1 cellular context compared by ENCODE assay signal in the genomic region with DNA sequence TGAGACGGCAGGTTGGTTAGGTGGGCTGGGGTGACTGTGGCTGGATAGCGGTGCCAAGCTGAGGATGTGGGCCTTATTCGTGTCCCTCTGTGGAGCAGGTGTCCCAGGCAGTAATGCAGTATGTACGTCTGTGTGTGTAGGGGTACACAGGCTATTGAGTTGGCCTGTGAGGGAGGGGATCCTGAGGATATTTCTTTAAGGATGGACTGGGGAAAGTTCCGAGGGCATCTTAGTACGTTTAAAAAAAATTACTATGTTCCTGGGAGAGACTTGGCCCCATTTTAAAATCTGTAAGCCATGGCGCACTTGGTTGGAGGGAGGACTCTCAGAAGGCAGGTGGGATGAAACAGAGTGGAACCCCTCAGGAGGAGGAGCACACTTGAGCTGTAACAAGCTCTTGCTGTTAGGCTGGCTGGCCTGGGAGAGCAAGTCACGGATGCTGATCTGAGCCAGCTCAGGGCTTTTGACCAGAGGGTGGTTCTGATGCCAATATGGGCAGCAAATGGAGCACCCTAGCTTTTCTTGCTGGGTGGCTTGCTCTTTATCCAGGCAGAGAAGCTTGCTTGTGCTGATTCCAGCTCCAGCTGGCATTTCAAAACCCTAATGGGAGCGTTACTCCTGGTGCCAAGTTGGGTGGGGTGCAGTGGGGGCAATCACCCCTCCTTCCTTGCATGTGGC.
TF ChIP-seq lines count a peak whose summit lies in the region.

No MANE protein-coding gene starts in this region.

TF ChIP-seq in HepG2, 621 proteins besides CTCF, POLR2A, EP300 and RAD21:
- no peak for TF ChIP-seq MED8 (CRISPR knock-in tag; IDR thresholded peaks at IDR 0.05; ENCODE audit: insufficient replicate concordance)
- TF ChIP-seq KLF9 (CRISPR knock-in tag; IDR thresholded peaks at IDR 0.05; ENCODE audit: low read depth) = no peak
- 0 out of 2 replicates have a peak, but pooled peaks have one; percentile 17 for TF ChIP-seq PITX1 (CRISPR knock-in tag; IDR thresholded peaks at IDR 0.05)
- TF ChIP-seq, protein P1, sequence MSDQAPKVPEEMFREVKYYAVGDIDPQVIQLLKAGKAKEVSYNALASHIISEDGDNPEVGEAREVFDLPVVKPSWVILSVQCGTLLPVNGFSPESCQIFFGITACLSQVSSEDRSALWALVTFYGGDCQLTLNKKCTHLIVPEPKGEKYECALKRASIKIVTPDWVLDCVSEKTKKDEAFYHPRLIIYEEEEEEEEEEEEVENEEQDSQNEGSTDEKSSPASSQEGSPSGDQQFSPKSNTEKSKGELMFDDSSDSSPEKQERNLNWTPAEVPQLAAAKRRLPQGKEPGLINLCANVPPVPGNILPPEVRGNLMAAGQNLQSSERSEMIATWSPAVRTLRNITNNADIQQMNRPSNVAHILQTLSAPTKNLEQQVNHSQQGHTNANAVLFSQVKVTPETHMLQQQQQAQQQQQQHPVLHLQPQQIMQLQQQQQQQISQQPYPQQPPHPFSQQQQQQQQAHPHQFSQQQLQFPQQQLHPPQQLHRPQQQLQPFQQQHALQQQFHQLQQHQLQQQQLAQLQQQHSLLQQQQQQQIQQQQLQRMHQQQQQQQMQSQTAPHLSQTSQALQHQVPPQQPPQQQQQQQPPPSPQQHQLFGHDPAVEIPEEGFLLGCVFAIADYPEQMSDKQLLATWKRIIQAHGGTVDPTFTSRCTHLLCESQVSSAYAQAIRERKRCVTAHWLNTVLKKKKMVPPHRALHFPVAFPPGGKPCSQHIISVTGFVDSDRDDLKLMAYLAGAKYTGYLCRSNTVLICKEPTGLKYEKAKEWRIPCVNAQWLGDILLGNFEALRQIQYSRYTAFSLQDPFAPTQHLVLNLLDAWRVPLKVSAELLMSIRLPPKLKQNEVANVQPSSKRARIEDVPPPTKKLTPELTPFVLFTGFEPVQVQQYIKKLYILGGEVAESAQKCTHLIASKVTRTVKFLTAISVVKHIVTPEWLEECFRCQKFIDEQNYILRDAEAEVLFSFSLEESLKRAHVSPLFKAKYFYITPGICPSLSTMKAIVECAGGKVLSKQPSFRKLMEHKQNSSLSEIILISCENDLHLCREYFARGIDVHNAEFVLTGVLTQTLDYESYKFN (CRISPR knock-in tag; conservative IDR thresholded peaks at IDR 0.05) = no peak
- peak; percentile 98 for TF ChIP-seq ZNF263 (CRISPR knock-in tag; IDR thresholded peaks at IDR 0.05)
- TF ChIP-seq, protein P2, sequence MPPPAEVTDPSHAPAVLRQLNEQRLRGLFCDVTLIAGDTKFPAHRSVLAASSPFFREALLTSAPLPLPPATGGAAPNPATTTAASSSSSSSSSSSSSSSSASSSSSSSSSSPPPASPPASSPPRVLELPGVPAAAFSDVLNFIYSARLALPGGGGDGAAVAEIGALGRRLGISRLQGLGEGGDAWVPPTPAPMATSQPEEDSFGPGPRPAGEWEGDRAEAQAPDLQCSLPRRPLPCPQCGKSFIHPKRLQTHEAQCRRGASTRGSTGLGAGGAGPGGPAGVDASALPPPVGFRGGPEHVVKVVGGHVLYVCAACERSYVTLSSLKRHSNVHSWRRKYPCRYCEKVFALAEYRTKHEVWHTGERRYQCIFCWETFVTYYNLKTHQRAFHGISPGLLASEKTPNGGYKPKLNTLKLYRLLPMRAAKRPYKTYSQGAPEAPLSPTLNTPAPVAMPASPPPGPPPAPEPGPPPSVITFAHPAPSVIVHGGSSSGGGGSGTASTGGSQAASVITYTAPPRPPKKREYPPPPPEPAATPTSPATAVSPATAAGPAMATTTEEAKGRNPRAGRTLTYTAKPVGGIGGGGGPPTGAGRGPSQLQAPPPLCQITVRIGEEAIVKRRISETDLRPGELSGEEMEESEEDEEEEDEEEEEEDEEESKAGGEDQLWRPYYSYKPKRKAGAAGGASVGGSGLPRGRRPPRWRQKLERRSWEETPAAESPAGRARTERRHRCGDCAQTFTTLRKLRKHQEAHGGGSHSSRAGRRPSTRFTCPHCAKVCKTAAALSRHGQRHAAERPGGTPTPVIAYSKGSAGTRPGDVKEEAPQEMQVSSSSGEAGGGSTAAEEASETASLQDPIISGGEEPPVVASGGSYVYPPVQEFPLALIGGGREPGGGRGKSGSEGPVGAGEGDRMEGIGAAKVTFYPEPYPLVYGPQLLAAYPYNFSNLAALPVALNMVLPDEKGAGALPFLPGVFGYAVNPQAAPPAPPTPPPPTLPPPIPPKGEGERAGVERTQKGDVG (CRISPR knock-in tag; IDR thresholded peaks at IDR 0.05; ENCODE audit: borderline replicate concordance) = 0 out of 2 replicates have a peak, but pooled peaks have one; percentile 12
- no peak for TF ChIP-seq ZFP41 (CRISPR knock-in tag; IDR thresholded peaks at IDR 0.05; ENCODE audit: borderline replicate concordance)
- TF ChIP-seq FOXA1 (IDR thresholded peaks at IDR 0.05) = no peak
- TF ChIP-seq FOXA1 (CRISPR knock-in tag; IDR thresholded peaks at IDR 0.05) = 0 out of 2 replicates have a peak, but pooled peaks have one; percentile 5
- no peak for TF ChIP-seq ZNF563 (CRISPR knock-in tag; IDR thresholded peaks at IDR 0.05)
- TF ChIP-seq ZBTB38 (CRISPR knock-in tag; IDR thresholded peaks at IDR 0.05) = 0 out of 2 replicates have a peak, but pooled peaks have one; percentile 44
- TF ChIP-seq SPEN (CRISPR knock-in tag; IDR thresholded peaks at IDR 0.05; ENCODE audit: low read depth) = peak; percentile 54; the same call in 1 of the 2 replicates
- TF ChIP-seq, protein P3, sequence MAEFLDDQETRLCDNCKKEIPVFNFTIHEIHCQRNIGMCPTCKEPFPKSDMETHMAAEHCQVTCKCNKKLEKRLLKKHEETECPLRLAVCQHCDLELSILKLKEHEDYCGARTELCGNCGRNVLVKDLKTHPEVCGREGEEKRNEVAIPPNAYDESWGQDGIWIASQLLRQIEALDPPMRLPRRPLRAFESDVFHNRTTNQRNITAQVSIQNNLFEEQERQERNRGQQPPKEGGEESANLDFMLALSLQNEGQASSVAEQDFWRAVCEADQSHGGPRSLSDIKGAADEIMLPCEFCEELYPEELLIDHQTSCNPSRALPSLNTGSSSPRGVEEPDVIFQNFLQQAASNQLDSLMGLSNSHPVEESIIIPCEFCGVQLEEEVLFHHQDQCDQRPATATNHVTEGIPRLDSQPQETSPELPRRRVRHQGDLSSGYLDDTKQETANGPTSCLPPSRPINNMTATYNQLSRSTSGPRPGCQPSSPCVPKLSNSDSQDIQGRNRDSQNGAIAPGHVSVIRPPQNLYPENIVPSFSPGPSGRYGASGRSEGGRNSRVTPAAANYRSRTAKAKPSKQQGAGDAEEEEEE (CRISPR knock-in tag; IDR thresholded peaks at IDR 0.05; ENCODE audit: borderline replicate concordance) = 0 out of 2 replicates have a peak, but pooled peaks have one; percentile 81
- TF ChIP-seq FOXA3 (CRISPR knock-in tag; IDR thresholded peaks at IDR 0.05) = 0 out of 2 replicates have a peak, but pooled peaks have one; percentile 10
- TF ChIP-seq REL (CRISPR knock-in tag; conservative IDR thresholded peaks at IDR 0.05) = no peak
- TF ChIP-seq KAT7 (CRISPR knock-in tag; IDR thresholded peaks at IDR 0.05; ENCODE audit: borderline replicate concordance) = 0 out of 2 replicates have a peak, but pooled peaks have one; percentile 3
